8 cellular contexts compared by ENCODE assay signal in the genomic region with DNA sequence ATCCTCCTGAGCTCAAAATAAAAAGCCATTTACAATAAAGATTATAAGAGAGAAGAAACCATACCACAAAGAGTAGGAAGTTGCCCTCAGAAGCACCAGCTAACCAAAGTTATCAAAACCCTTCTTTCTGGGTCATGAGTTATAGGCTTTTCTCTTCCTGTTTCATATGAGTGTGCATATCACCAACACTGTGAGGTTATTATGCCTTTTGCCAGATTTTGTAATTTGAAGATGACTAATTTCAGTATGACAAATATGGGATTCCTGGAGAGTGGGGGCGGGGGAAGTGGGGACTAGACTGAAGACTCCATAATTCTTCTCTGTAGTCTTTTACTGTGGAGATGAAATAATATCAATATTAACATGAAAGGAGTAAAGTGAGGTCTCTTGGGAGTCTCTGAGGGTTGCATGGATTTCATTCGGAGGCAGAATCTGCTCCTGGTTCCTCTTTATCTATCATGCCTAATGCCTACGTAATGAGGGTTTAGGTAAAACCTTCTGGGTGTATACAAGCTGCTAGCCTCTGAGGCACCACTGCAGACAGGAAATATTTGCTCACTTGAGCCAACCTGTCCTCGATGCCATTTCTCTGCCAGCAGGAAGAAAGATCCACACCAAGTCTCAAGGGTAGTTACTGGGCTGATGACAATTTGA. TPM values are rescaled to one million over a fixed set of nuclear protein-coding genes. Genes with fewer than 3 reads are reported as not detected.
DNase-seq lines count a peak whose midpoint lies in the region; ATAC-seq, FAIRE-seq and TF ChIP-seq lines count a peak whose summit lies in the region.

No MANE protein-coding gene starts in this region.

- ATAC-seq in HG02885 (IDR thresholded peaks at IDR 0.05; ENCODE audit: poor library complexity, unreplicated experiment) = peak; percentile 22
- peak in 1 of 8 donors; percentile 21 for ATAC-seq in heart right ventricle

- intact Hi-C loops in heart right ventricle (cut with DNase I) = loop anchor here in 6 of 10 donors (2.0 to 10.0 kb wide), 6 partner anchors 51 to 981 kb away; a partner anchor contains a TSS

- peak overlapping the region in 6 of 10 donors; percentile 7 to 99 (median 30) for H3K27ac ChIP-seq in heart right ventricle

- DNase-seq in GM12864 (ENCODE audit: low read depth) (peak; percentile 65), RCC 7860 (ENCODE audit: low spot score) (peak; percentile 82), heart right ventricle (peak in 1 of 2 donors; percentile 12), NCI-H82 treated with DMSO at 0.1 percent for 48 hours (lab: John Stamatoyannopoulos, UW; ENCODE audit: unreplicated experiment) (no peak), HuH-7.5 (ENCODE audit: low spot score) (no peak)
- DNase-seq in activated naive CD4-positive, alpha-beta T cell treated with Interleukin-2 at 50 U/mL for 16 hours = peak; percentile 74
- DNase-seq in stimulated activated CD4-positive, alpha-beta T cell treated with anti-CD3 and anti-CD28 coated beads, Interleukin-4, amount 100 ng/mL, for 24 hours = peak; percentile 82

- 35 to 43% methylated on average over 4 of the region's 4 CpGs for WGBS in heart right ventricle, 2 donors

- FAIRE-seq in RCC 7860 (lab: Jason Lieb, UNC) = peak; percentile 91

- H3K36me3 ChIP-seq in heart right ventricle = peaks cover 0 to 23% (median 4%) of the 10 kb centered on the region in 9 donors

- TF ChIP-seq CTCF in GM12864 (IDR thresholded peaks at IDR 0.05; ENCODE audit: low read depth, low read length, missing control alignments) = no peak
- no peak for TF ChIP-seq CTCF in heart right ventricle (IDR thresholded peaks at IDR 0.05)

- H3K4me3 ChIP-seq in GM12864 (ENCODE audit: low read depth, low read length) (peak overlapping the region; percentile 92), heart right ventricle (peak overlapping the region in 1 of 10 donors; percentile 49)

- H3K9me3 ChIP-seq in heart right ventricle = no peaks in the 10 kb centered on the region

- peaks cover 14 to 54% (median 27%) of the 10 kb centered on the region in 9 donors for H3K4me1 ChIP-seq in heart right ventricle

- H3K27me3 ChIP-seq in heart right ventricle = no peaks in the 10 kb centered on the region

RNA-seq across cellular contexts. Expression of a gene that starts 2.1 kb away (rescaled TPM):
- 10 to 100 TPM in 1 of 10 donors, 1 to 10 TPM in 9; 2.7 to 13.9 (median 4.7) TPM for total RNA-seq in heart right ventricle
- polyA plus RNA-seq in heart right ventricle = 1 to 10 TPM; 1.8 to 5.0 TPM

RNA-seq across cellular contexts. Expression of a gene that starts 5.3 kb away (rescaled TPM):
- total RNA-seq in heart right ventricle = 10 to 100 TPM; 53.9 to 69.7 (median 61.5) TPM
- 10 to 100 TPM; 11.4 to 15.9 TPM for polyA plus RNA-seq in heart right ventricle

RNA-seq across cellular contexts. Expression of a gene that starts 48.9 kb away (rescaled TPM):
- total RNA-seq in heart right ventricle = 1 to 10 TPM in 8 of 10 donors, under 1 TPM in 2; 0.53 to 1.6 (median 1.2) TPM
- polyA plus RNA-seq in heart right ventricle = under 1 TPM; 0.15 to 0.23 TPM

Comparison
In these comparisons a context has a peak if more than half of its experiments do, and no peak if none do; other contexts are left out.
1. DNase-seq: peak in GM12864 (single experiment), RCC 7860 (single experiment), activated naive CD4-positive, alpha-beta T cell treated with Interleukin-2 at 50 U/mL for 16 hours (single experiment) and stimulated activated CD4-positive, alpha-beta T cell treated with anti-CD3 and anti-CD28 coated beads, Interleukin-4, amount 100 ng/mL, for 24 hours (single experiment); none in NCI-H82 treated with DMSO at 0.1 percent for 48 hours (single experiment) and HuH-7.5 (single experiment).